20 cellular contexts compared by ENCODE assay signal in the genomic region with DNA sequence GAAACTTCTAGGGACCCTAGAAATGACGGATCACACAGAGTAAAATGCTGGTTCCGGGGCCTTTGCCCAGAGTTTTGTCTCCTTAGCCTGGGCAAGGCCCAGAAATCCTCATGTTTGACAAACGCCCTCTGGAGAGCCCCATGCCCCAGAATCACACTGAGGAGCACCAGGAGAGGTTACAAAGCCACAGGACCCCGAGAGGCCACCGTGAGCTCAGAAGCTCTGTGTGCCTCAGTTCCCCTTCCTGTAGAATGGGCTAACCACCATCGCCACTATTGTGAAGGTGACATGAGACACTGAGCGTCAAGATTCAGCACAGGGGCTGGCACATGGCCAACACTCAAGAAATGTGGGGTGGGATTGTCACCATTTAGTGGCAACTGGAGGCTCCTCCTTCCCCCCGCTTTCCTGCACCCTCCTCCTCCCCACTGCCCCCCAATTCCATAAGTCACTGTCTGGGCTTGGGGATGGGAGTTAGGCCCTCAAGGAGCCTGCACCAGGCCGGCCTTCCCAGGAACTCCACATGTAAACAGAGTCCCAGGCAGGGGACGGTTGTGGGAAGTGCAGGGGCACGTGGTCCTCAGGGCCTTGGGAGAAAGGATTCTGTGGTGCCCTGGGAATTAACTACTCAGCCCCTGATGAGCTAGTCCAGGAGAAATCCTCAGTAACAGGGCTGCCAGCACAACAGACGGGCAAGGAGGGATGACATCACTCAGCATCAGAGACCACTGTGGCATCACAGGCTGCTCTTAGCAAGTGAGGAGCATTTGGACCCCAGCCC. TPM values are rescaled to one million over a fixed set of nuclear protein-coding genes. Genes with fewer than 3 reads are reported as not detected.
DNase-seq lines count a peak whose midpoint lies in the region; ATAC-seq, FAIRE-seq and TF ChIP-seq lines count a peak whose summit lies in the region.
"Had no signal": no experiment of that assay in that cellular context is flagged by ENCODE, and none has a peak within 500 bp of the region (broad histone marks: within the 10 kb centered on the region; RNA-seq: fewer than 3 reads in every experiment).

No MANE protein-coding gene starts in this region.

- peak; percentile 76 for FAIRE-seq in bronchial epithelial cell (lab: Jason Lieb, UNC)

- H3K4me1 Mint-ChIP-seq in CD4-positive, alpha-beta memory T cell, result peaks cover 8 to 48% (median 23%) of the 10 kb centered on the region in 4 donors
- peaks cover 61 to 71% of the 10 kb centered on the region in 2 donors for H3K4me1 Mint-ChIP-seq in natural killer cell
- peaks cover 11% of the 10 kb centered on the region for H3K4me1 Mint-ChIP-seq in endodermal cell

- ATAC-seq in natural killer cell (no peak), HG02642 (IDR thresholded peaks at IDR 0.05; ENCODE audit: poor library complexity, unreplicated experiment) (no peak), HG03108 (IDR thresholded peaks at IDR 0.05; ENCODE audit: unreplicated experiment) (no peak)
- ATAC-seq: foreskin keratinocyte had no signal

- intact Hi-C loops in CD4-positive, alpha-beta memory T cell (cut with micrococcal nuclease), result no loop called here
- intact Hi-C loops in natural killer cell (cut with micrococcal nuclease), result loop anchor here (2.0 kb wide), 2 partner anchors 15 kb away; no protein-coding TSS in a partner anchor

- H3K4me3 ChIP-seq in CD4-positive, alpha-beta memory T cell (ENCODE audit: low read length in 2 of 2), result no peak overlapping the region
- no peak overlapping the region for H3K4me3 ChIP-seq in bronchial epithelial cell (ENCODE audit: low read depth, low read length)
- H3K4me3 ChIP-seq in endodermal cell (ENCODE audit: low read length), result no peak overlapping the region
- H3K4me3 ChIP-seq: MG63, transverse colon had no signal

- H3K27ac Mint-ChIP-seq in CD4-positive, alpha-beta memory T cell, result peak overlapping the region in 2 of 7 donors; percentile 6 to 48
- peak overlapping the region; percentile 93 to 96 for H3K27ac Mint-ChIP-seq in natural killer cell
- no peak overlapping the region for H3K27ac Mint-ChIP-seq in endodermal cell
- H3K27ac Mint-ChIP-seq: nephron progenitor cell had no signal

- no peak for DNase-seq in CD4-positive, alpha-beta memory T cell
- DNase-seq in EH (ENCODE audit: low read depth), result peak; percentile 23
- DNase-seq in bronchial epithelial cell (ENCODE audit: low read depth), result no peak
- no peak for DNase-seq in natural killer cell
- DNase-seq in stimulated activated CD4-positive, alpha-beta T cell treated with anti-CD3 and anti-CD28 coated beads, Interleukin-2, amount 100 ng/mL, for 24 hours, result no peak
- DNase-seq in endodermal cell, result no peak
- DNase-seq: activated naive CD4-positive, alpha-beta T cell treated with anti-CD3 and anti-CD28 coated beads, Interleukin-2, amount 50 U/mL, for 16 hours; DND-41; effector memory CD4-positive, alpha-beta T cell; foreskin keratinocyte; MG63; NCI-H187; nephron progenitor cell; stimulated activated CD4-positive, alpha-beta T cell treated with anti-CD3 and anti-CD28 coated beads, Interleukin-4, amount 100 ng/mL, for 4 hours; transverse colon had no signal

- CTCF ChIA-PET in CD4-positive, alpha-beta memory T cell (lab: Charles Lee; ENCODE audit: partially characterized antibody), result interaction anchor here (0.6 to 3.1 kb wide), 8 partner anchors 14 to 82 kb away, joined by 3 to 15 read pairs (median 9); no protein-coding TSS in a partner anchor

- H3K9ac ChIP-seq in endodermal cell (ENCODE audit: extremely low read depth, low read length, poor library complexity, severe bottlenecking), result no peak overlapping the region

- no peaks in the 10 kb centered on the region for H3K36me3 ChIP-seq in CD4-positive, alpha-beta memory T cell (ENCODE audit: insufficient read depth, low read length)
- no peaks in the 10 kb centered on the region for H3K36me3 ChIP-seq in bronchial epithelial cell (ENCODE audit: control insufficient read depth, insufficient read depth, low read length)
- H3K36me3 ChIP-seq in endodermal cell (ENCODE audit: control insufficient read depth, insufficient read depth, low read length), result no peaks in the 10 kb centered on the region
- H3K36me3 ChIP-seq: MG63, transverse colon had no signal

- H3K4me1 ChIP-seq in CD4-positive, alpha-beta memory T cell (ENCODE audit: insufficient read depth, low read length), result peaks cover 19% of the 10 kb centered on the region
- H3K4me1 ChIP-seq in endodermal cell (ENCODE audit: control insufficient read depth, insufficient read depth, low read length), result peaks cover 16% of the 10 kb centered on the region
- H3K4me1 ChIP-seq: foreskin keratinocyte had no signal

- no peaks in the 10 kb centered on the region for H3K27me3 ChIP-seq in CD4-positive, alpha-beta memory T cell (ENCODE audit: insufficient read depth, low read length)
- H3K27me3 ChIP-seq in bronchial epithelial cell (ENCODE audit: control insufficient read depth, insufficient read depth, low read length), result peaks cover 6% of the 10 kb centered on the region
- H3K27me3 ChIP-seq in endodermal cell (ENCODE audit: control insufficient read depth, insufficient read depth, low read length, poor library complexity, severe bottlenecking), result peaks cover 37% of the 10 kb centered on the region
- H3K27me3 ChIP-seq: MG63 had no signal

- POLR2A ChIA-PET in CD4-positive, alpha-beta memory T cell (lab: Charles Lee; ENCODE audit: partially characterized antibody), result interaction anchor here (0.9 to 1.4 kb wide), 5 partner anchors 14 to 67 kb away, joined by 3 to 4 read pairs (median 3); partner anchors contain the start of gene NCL

- H3K4me3 Mint-ChIP-seq in CD4-positive, alpha-beta memory T cell, result peak overlapping the region in 7 of 8 donors; percentile 27 to 72 (median 50)
- H3K4me3 Mint-ChIP-seq in natural killer cell (peak overlapping the region; percentile 86), endodermal cell (no peak overlapping the region)

- H3K9me3 ChIP-seq in CD4-positive, alpha-beta memory T cell (ENCODE audit: control insufficient read depth in 1 of 2, low read length in 2 of 2), result no peaks in the 10 kb centered on the region
- no peaks in the 10 kb centered on the region for H3K9me3 ChIP-seq in endodermal cell (ENCODE audit: control insufficient read depth, low read length)
- H3K9me3 ChIP-seq: MG63, transverse colon had no signal

- H3K27me3 Mint-ChIP-seq in CD4-positive, alpha-beta memory T cell, result peaks cover 0 to 5% of the 10 kb centered on the region in 2 donors
- H3K27me3 Mint-ChIP-seq in natural killer cell (ENCODE audit: low read depth in 2 of 2), result no peaks in the 10 kb centered on the region
- H3K27me3 Mint-ChIP-seq in endodermal cell (ENCODE audit: insufficient read depth), result peaks cover 48% of the 10 kb centered on the region

- no peaks in the 10 kb centered on the region for H3K36me3 Mint-ChIP-seq in CD4-positive, alpha-beta memory T cell
- H3K36me3 Mint-ChIP-seq in natural killer cell (no peaks in the 10 kb centered on the region), endodermal cell (ENCODE audit: low read depth) (no peaks in the 10 kb centered on the region)

- WGBS in endodermal cell (ENCODE audit: insufficient coverage in 1 of 2, insufficient read length in 1 of 2), 2 experiments, result 87 to 90% methylated on average over 10 to 12 of the region's 12 CpGs

- H3K9me3 Mint-ChIP-seq in CD4-positive, alpha-beta memory T cell, result no peaks in the 10 kb centered on the region
- H3K9me3 Mint-ChIP-seq in natural killer cell (no peaks in the 10 kb centered on the region), endodermal cell (no peaks in the 10 kb centered on the region)
- H3K9me3 Mint-ChIP-seq: nephron progenitor cell had no signal

- no peak overlapping the region for H3K27ac ChIP-seq in CD4-positive, alpha-beta memory T cell (ENCODE audit: low read depth, low read length)
- no peak overlapping the region for H3K27ac ChIP-seq in endodermal cell (ENCODE audit: low read depth, low read length)
- H3K27ac ChIP-seq: C4-2B, foreskin keratinocyte, transverse colon had no signal

- no peak for TF ChIP-seq CTCF in bronchial epithelial cell (IDR thresholded peaks at IDR 0.05; ENCODE audit: insufficient read depth, low read length, severe bottlenecking)
- TF ChIP-seq CTCF in natural killer cell (IDR thresholded peaks at IDR 0.05), result no peak
- TF ChIP-seq CTCF in endodermal cell (conservative IDR thresholded peaks at IDR 0.05), result no peak

RNA-seq across cellular contexts. Expression of gene NMUR1, which starts 1.4 kb away (rescaled TPM):
- not detected for total RNA-seq in CD4-positive, alpha-beta memory T cell
- polyA plus RNA-seq in CD4-positive, alpha-beta memory T cell, result under 1 TPM in 1 of 2 donors, not detected in 1; 0.05 TPM
- not detected in 2 replicates for total RNA-seq in bronchial epithelial cell
- total RNA-seq in natural killer cell, result 100 to 1,000 TPM in 1 of 3 donors, 10 to 100 TPM in 2; 67.4 to 103 (median 80.2) TPM
- total RNA-seq in endodermal cell, result under 1 TPM; 0.07 to 0.29 TPM
- polyA plus RNA-seq in endodermal cell (2013, experiment 1 of 2), result 0.50 TPM
- 0.25 TPM for polyA plus RNA-seq in endodermal cell (2013, experiment 2 of 2)
- total RNA-seq: foreskin keratinocyte, NCI-H460, OCI-LY7 had no signal
- polyA plus RNA-seq: foreskin keratinocyte had no signal

Comparison
In these comparisons a context has a peak if more than half of its experiments do, and no peak if none do; other contexts are left out.
1. RNA of gene NMUR1, which starts 1.4 kb away (total RNA-seq): 67.4 to 103 TPM in natural killer cell; 0.07 to 0.29 TPM in endodermal cell, not detected in CD4-positive, alpha-beta memory T cell and not detected in bronchial epithelial cell; every median in the first group is over 10 times any median in the second.